ENCODE assay signal across 8 cellular contexts in genomic region chr17:60392042-60392844, GRCh38. TPM values are rescaled to one million over a fixed set of nuclear protein-coding genes. Genes with fewer than 3 reads are reported as not detected.
A peak's percentile ranks its signal among the peaks of the same experiment; 100 is the strongest.
DNase-seq lines count a peak whose midpoint lies in the region; TF ChIP-seq lines count a peak whose summit lies in the region.

USP32 (minus strand) TSS chr17:60392133; CDS start chr17:60391939, 194 bp downstream.

- POLR2A ChIA-PET in HEK293 (lab: Yijun Ruan, JAX): interaction anchor here (0.6 to 1.8 kb wide), 23 partner anchors 8 to 771 kb away, joined by 3 to 14 read pairs (median 3); partner anchors contain the start of gene PPM1D

- WGBS in suprapubic skin: 0% methylated on average over 61 of the region's 68 CpGs

- H3K36me3 Mint-ChIP-seq in activated naive CD4-positive, alpha-beta T cell treated with anti-CD3 and anti-CD28 coated beads, Interleukin-2, amount 10 ng/mL, durations not matched to agents 7 days and 5 days: peaks cover 11% of the 10 kb centered on the region

- peak within 1 kb of the TSS; percentile 91 for H3K27ac ChIP-seq in HEK293 (ENCODE audit: extremely low read depth, low read depth, low read length)
- peak within 1 kb of the TSS; percentile 97 for H3K27ac ChIP-seq in suprapubic skin

- H3K36me3 ChIP-seq in HEK293 (ENCODE audit: control insufficient read depth in 2 of 2, insufficient read depth in 1 of 2, low read length in 2 of 2) (no peaks in the 10 kb centered on the region), suprapubic skin (no peaks in the 10 kb centered on the region)

- peak within 1 kb of the TSS; percentile 88 for H3K4me3 Mint-ChIP-seq in activated naive CD4-positive, alpha-beta T cell treated with anti-CD3 and anti-CD28 coated beads, Interleukin-2, amount 10 ng/mL, durations not matched to agents 7 days and 5 days

- no peaks in the 10 kb centered on the region for H3K9me3 Mint-ChIP-seq in activated naive CD4-positive, alpha-beta T cell treated with anti-CD3 and anti-CD28 coated beads, Interleukin-2, amount 10 ng/mL, durations not matched to agents 7 days and 5 days

- peaks cover 50% of the 10 kb centered on the region for H3K4me1 Mint-ChIP-seq in activated naive CD4-positive, alpha-beta T cell treated with anti-CD3 and anti-CD28 coated beads, Interleukin-2, amount 10 ng/mL, durations not matched to agents 7 days and 5 days

- peak; percentile 90 for DNase-seq in GM04503 (ENCODE audit: low read depth)
- peak; percentile 97 for DNase-seq in MV-4-11 (lab: John Stamatoyannopoulos, UW)
- DNase-seq in SK-N-DZ (ENCODE audit: low spot score): peak; percentile 99
- DNase-seq in activated naive CD4-positive, alpha-beta T cell treated with anti-CD3 and anti-CD28 coated beads, Interleukin-2, amount 10 ng/mL, durations not matched to agents 7 days and 5 days: peak; percentile 99
- peak; percentile 90 for DNase-seq in germinal center (ENCODE audit: low spot score)
- DNase-seq in nucleus accumbens (lab: John Stamatoyannopoulos, UW): peak; percentile 83 to 100 (median 96)
- DNase-seq in suprapubic skin (ENCODE audit: low spot score in 2 of 2): peak; percentile 99

- TF ChIP-seq EP300 in suprapubic skin (IDR thresholded peaks at IDR 0.05): peak; percentile 29

- H3K4me1 ChIP-seq in HEK293 (ENCODE audit: control insufficient read depth, insufficient read depth, low read length) (peaks cover 8% of the 10 kb centered on the region), suprapubic skin (peaks cover 43% of the 10 kb centered on the region)

- TF ChIP-seq CTCF in HEK293 (tag by site-specific recombination; IDR thresholded peaks at IDR 0.05): peak; percentile 84
- TF ChIP-seq CTCF in suprapubic skin (IDR thresholded peaks at IDR 0.05): peak in 1 of 2 donors; percentile 31

- H3K4me3 ChIP-seq in HEK293 (ENCODE audit: low read depth, low read length) (peak within 1 kb of the TSS; percentile 88), suprapubic skin (peak within 1 kb of the TSS; percentile 98)

- no peaks in the 10 kb centered on the region for H3K9me3 ChIP-seq in HEK293 (ENCODE audit: control insufficient read depth, insufficient read depth, low read depth, low read length)
- no peaks in the 10 kb centered on the region for H3K9me3 ChIP-seq in suprapubic skin

- peak within 1 kb of the TSS; percentile 98 for H3K27ac Mint-ChIP-seq in activated naive CD4-positive, alpha-beta T cell treated with anti-CD3 and anti-CD28 coated beads, Interleukin-2, amount 10 ng/mL, durations not matched to agents 7 days and 5 days

- CTCF ChIA-PET in HEK293 (lab: Yijun Ruan, JAX): interaction anchor here (0.9 kb wide), 1 partner anchor 10 kb away, joined by 4 read pairs; no protein-coding TSS in a partner anchor
- CTCF ChIA-PET in activated naive CD4-positive, alpha-beta T cell treated with anti-CD3 and anti-CD28 coated beads, Interleukin-2, amount 10 ng/mL, durations not matched to agents 7 days and 5 days (lab: Charles Lee): interaction anchor here (0.8 kb wide), 1 partner anchor 249 kb away, joined by 3 read pairs; no protein-coding TSS in a partner anchor

- no peaks in the 10 kb centered on the region for H3K27me3 ChIP-seq in suprapubic skin

- no peak for TF ChIP-seq POLR2A in suprapubic skin (IDR thresholded peaks at IDR 0.05)

- peaks cover 3% of the 10 kb centered on the region for H3K27me3 Mint-ChIP-seq in activated naive CD4-positive, alpha-beta T cell treated with anti-CD3 and anti-CD28 coated beads, Interleukin-2, amount 10 ng/mL, durations not matched to agents 7 days and 5 days

TF ChIP-seq in HEK293, 187 proteins besides CTCF, POLR2A, EP300 and RAD21 (continues in another document):
- TF ChIP-seq ZNF658 (tag by site-specific recombination; IDR thresholded peaks at IDR 0.05) (no peak), KLF9 (tag by site-specific recombination; IDR thresholded peaks at IDR 0.05; ENCODE audit: low read depth) (peak; percentile 96), SP2 (tag by site-specific recombination; IDR thresholded peaks at IDR 0.05) (peak; percentile 98), ZNF510 (tag by site-specific recombination; IDR thresholded peaks at IDR 0.05; ENCODE audit: insufficient replicate concordance) (no peak), ZNF302 (tag by site-specific recombination; IDR thresholded peaks at IDR 0.05; ENCODE audit: low read depth) (no peak), GLIS1 (tag by site-specific recombination; IDR thresholded peaks at IDR 0.05) (peak; percentile 37; the same call in 1 of the 2 replicates), ZNF37A (tag by site-specific recombination; IDR thresholded peaks at IDR 0.05) (no peak), ZNF792 (tag by site-specific recombination; IDR thresholded peaks at IDR 0.05) (no peak), ZNF221 (tag by site-specific recombination; IDR thresholded peaks at IDR 0.05; ENCODE audit: borderline replicate concordance) (no peak), ZNF580 (tag by site-specific recombination; IDR thresholded peaks at IDR 0.05) (no peak)
- TF ChIP-seq, protein P1, sequence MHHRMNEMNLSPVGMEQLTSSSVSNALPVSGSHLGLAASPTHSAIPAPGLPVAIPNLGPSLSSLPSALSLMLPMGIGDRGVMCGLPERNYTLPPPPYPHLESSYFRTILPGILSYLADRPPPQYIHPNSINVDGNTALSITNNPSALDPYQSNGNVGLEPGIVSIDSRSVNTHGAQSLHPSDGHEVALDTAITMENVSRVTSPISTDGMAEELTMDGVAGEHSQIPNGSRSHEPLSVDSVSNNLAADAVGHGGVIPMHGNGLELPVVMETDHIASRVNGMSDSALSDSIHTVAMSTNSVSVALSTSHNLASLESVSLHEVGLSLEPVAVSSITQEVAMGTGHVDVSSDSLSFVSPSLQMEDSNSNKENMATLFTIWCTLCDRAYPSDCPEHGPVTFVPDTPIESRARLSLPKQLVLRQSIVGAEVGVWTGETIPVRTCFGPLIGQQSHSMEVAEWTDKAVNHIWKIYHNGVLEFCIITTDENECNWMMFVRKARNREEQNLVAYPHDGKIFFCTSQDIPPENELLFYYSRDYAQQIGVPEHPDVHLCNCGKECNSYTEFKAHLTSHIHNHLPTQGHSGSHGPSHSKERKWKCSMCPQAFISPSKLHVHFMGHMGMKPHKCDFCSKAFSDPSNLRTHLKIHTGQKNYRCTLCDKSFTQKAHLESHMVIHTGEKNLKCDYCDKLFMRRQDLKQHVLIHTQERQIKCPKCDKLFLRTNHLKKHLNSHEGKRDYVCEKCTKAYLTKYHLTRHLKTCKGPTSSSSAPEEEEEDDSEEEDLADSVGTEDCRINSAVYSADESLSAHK (tag by site-specific recombination; IDR thresholded peaks at IDR 0.05): peak; percentile 49; the same call in 1 of the 2 replicates
- TF ChIP-seq, protein P2, sequence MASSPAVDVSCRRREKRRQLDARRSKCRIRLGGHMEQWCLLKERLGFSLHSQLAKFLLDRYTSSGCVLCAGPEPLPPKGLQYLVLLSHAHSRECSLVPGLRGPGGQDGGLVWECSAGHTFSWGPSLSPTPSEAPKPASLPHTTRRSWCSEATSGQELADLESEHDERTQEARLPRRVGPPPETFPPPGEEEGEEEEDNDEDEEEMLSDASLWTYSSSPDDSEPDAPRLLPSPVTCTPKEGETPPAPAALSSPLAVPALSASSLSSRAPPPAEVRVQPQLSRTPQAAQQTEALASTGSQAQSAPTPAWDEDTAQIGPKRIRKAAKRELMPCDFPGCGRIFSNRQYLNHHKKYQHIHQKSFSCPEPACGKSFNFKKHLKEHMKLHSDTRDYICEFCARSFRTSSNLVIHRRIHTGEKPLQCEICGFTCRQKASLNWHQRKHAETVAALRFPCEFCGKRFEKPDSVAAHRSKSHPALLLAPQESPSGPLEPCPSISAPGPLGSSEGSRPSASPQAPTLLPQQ (tag by site-specific recombination; IDR thresholded peaks at IDR 0.05): peak; percentile 58; the same call in 1 of the 2 replicates
- TF ChIP-seq, protein P3, sequence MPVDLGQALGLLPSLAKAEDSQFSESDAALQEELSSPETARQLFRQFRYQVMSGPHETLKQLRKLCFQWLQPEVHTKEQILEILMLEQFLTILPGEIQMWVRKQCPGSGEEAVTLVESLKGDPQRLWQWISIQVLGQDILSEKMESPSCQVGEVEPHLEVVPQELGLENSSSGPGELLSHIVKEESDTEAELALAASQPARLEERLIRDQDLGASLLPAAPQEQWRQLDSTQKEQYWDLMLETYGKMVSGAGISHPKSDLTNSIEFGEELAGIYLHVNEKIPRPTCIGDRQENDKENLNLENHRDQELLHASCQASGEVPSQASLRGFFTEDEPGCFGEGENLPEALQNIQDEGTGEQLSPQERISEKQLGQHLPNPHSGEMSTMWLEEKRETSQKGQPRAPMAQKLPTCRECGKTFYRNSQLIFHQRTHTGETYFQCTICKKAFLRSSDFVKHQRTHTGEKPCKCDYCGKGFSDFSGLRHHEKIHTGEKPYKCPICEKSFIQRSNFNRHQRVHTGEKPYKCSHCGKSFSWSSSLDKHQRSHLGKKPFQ (tag by site-specific recombination; IDR thresholded peaks at IDR 0.05): peak; percentile 37; the same call in 1 of the 2 replicates
- TF ChIP-seq, protein P4, sequence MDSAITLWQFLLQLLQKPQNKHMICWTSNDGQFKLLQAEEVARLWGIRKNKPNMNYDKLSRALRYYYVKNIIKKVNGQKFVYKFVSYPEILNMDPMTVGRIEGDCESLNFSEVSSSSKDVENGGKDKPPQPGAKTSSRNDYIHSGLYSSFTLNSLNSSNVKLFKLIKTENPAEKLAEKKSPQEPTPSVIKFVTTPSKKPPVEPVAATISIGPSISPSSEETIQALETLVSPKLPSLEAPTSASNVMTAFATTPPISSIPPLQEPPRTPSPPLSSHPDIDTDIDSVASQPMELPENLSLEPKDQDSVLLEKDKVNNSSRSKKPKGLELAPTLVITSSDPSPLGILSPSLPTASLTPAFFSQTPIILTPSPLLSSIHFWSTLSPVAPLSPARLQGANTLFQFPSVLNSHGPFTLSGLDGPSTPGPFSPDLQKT (IDR thresholded peaks at IDR 0.05; ENCODE audit: borderline replicate concordance, low read depth, low read length): peak; percentile 70; the same call in 1 of the 2 replicates

RNA-seq across cellular contexts. Expression of gene USP32, which starts in this region (rescaled TPM):
- 20.0 and 23.0 TPM in 2 replicates for polyA plus RNA-seq in SK-N-DZ (2014; cell fraction: cytosol; rRNA removed)
- 15.7 and 16.8 TPM in 2 replicates for polyA plus RNA-seq in SK-N-DZ (2014; cell fraction: nucleus; rRNA removed)
- total RNA-seq in suprapubic skin: 10 to 100 TPM; 58.3 to 74.5 (median 62.0) TPM

Comparison
In these comparisons a context has a peak if more than half of its experiments do, and no peak if none do; other contexts are left out.
1. Peak in every context shown above with its lines: DNase-seq, H3K4me3 ChIP-seq and H3K27ac ChIP-seq.